Comparison of ENCODE assay signal across 9 cellular contexts in genomic region chr14:103593577-103593976, GRCh38. TPM values are rescaled to one million over a fixed set of nuclear protein-coding genes. Genes with fewer than 3 reads are reported as not detected.
DNase-seq lines count a peak whose midpoint lies in the region; ATAC-seq and TF ChIP-seq lines count a peak whose summit lies in the region.
"Had no signal": no experiment of that assay in that cellular context is flagged by ENCODE, and none has a peak within 500 bp of the region (broad histone marks: within the 10 kb centered on the region; RNA-seq: fewer than 3 reads in every experiment).

No MANE protein-coding gene starts in this region.

- no peaks in the 10 kb centered on the region for H3K9me3 Mint-ChIP-seq in activated CD4-positive, alpha-beta T cell treated with anti-CD3 and anti-CD28 coated beads for 36 hours (ENCODE audit: low read depth)
- no peaks in the 10 kb centered on the region for H3K9me3 Mint-ChIP-seq in WTC11
- no peaks in the 10 kb centered on the region for H3K9me3 Mint-ChIP-seq in stimulated activated effector memory CD8-positive, alpha-beta T cell treated with anti-CD3 and anti-CD28 coated beads, Interleukin-12 subunit alpha, Interleukin-12 subunit beta, amount 100 ng/mL, for 72 hours

- no peak for TF ChIP-seq CTCF in WTC11 (IDR thresholded peaks at IDR 0.05)

- intact Hi-C loops in activated CD4-positive, alpha-beta T cell treated with anti-CD3 and anti-CD28 coated beads for 36 hours (cut with DNase I, micrococcal nuclease), result no loop called here
- intact Hi-C loops in sciatic nerve (cut with DNase I), result no loop called here

- H3K36me3 Mint-ChIP-seq in activated CD4-positive, alpha-beta T cell treated with anti-CD3 and anti-CD28 coated beads for 36 hours (ENCODE audit: low read depth), result peaks cover 6% of the 10 kb centered on the region
- H3K36me3 Mint-ChIP-seq in WTC11, result peaks cover 10% of the 10 kb centered on the region
- H3K36me3 Mint-ChIP-seq in stimulated activated effector memory CD8-positive, alpha-beta T cell treated with anti-CD3 and anti-CD28 coated beads, Interleukin-12 subunit alpha, Interleukin-12 subunit beta, amount 100 ng/mL, for 72 hours, result peaks cover 24% of the 10 kb centered on the region

- H3K4me1 Mint-ChIP-seq in activated CD4-positive, alpha-beta T cell treated with anti-CD3 and anti-CD28 coated beads for 36 hours, result peaks cover 6% of the 10 kb centered on the region
- H3K4me1 Mint-ChIP-seq in WTC11, result peaks cover 14% of the 10 kb centered on the region
- H3K4me1 Mint-ChIP-seq in stimulated activated effector memory CD8-positive, alpha-beta T cell treated with anti-CD3 and anti-CD28 coated beads, Interleukin-12 subunit alpha, Interleukin-12 subunit beta, amount 100 ng/mL, for 72 hours, result no peaks in the 10 kb centered on the region

- peak; percentile 80 for ATAC-seq in activated CD4-positive, alpha-beta T cell treated with anti-CD3 and anti-CD28 coated beads for 36 hours
- ATAC-seq in HG02885 (IDR thresholded peaks at IDR 0.05; ENCODE audit: poor library complexity, unreplicated experiment) (peak; percentile 90), WTC11 (no peak), sciatic nerve (no peak)
- peak; percentile 54 for ATAC-seq in stimulated activated effector memory CD8-positive, alpha-beta T cell treated with anti-CD3 and anti-CD28 coated beads, Interleukin-12 subunit alpha, Interleukin-12 subunit beta, amount 100 ng/mL, for 72 hours
- ATAC-seq: A549 had no signal

- no peak overlapping the region for H3K4me3 Mint-ChIP-seq in activated CD4-positive, alpha-beta T cell treated with anti-CD3 and anti-CD28 coated beads for 36 hours
- no peak overlapping the region for H3K4me3 Mint-ChIP-seq in WTC11
- no peak overlapping the region for H3K4me3 Mint-ChIP-seq in stimulated activated effector memory CD8-positive, alpha-beta T cell treated with anti-CD3 and anti-CD28 coated beads, Interleukin-12 subunit alpha, Interleukin-12 subunit beta, amount 100 ng/mL, for 72 hours

- no peaks in the 10 kb centered on the region for H3K27me3 Mint-ChIP-seq in activated CD4-positive, alpha-beta T cell treated with anti-CD3 and anti-CD28 coated beads for 36 hours
- H3K27me3 Mint-ChIP-seq in WTC11 (ENCODE audit: low read depth), result no peaks in the 10 kb centered on the region

- CTCF ChIA-PET in activated CD4-positive, alpha-beta T cell treated with anti-CD3 and anti-CD28 coated beads for 36 hours (lab: Charles Lee), result no interaction called here
- CTCF ChIA-PET in WTC11 (lab: Charles Lee), result interaction anchor here (0.6 kb wide), 1 partner anchor 621 kb away, joined by 3 read pairs; no protein-coding TSS in a partner anchor

- DNase-seq in activated CD4-positive, alpha-beta T cell treated with anti-CD3 and anti-CD28 coated beads for 36 hours, result no peak
- DNase-seq in activated CD4-positive, alpha-beta T cell treated with anti-CD3 and anti-CD28 coated beads for 1 hour, result no peak
- DNase-seq in WTC11 (ENCODE audit: low spot score) (no peak), epidermal melanocyte (ENCODE audit: insufficient read length, low spot score) (no peak), NCI-H2029 (lab: John Stamatoyannopoulos, UW) (no peak), sciatic nerve (ENCODE audit: low spot score) (no peak)
- DNase-seq in stimulated activated effector memory CD8-positive, alpha-beta T cell treated with anti-CD3 and anti-CD28 coated beads, Interleukin-12 subunit alpha, Interleukin-12 subunit beta, amount 100 ng/mL, for 72 hours (ENCODE audit: low spot score in 2 of 2), result no peak

- no peak overlapping the region for H3K27ac Mint-ChIP-seq in activated CD4-positive, alpha-beta T cell treated with anti-CD3 and anti-CD28 coated beads for 36 hours
- peak overlapping the region; percentile 70 for H3K27ac Mint-ChIP-seq in WTC11
- H3K27ac Mint-ChIP-seq in stimulated activated effector memory CD8-positive, alpha-beta T cell treated with anti-CD3 and anti-CD28 coated beads, Interleukin-12 subunit alpha, Interleukin-12 subunit beta, amount 100 ng/mL, for 72 hours, result peak overlapping the region; percentile 60

- POLR2A ChIA-PET in activated CD4-positive, alpha-beta T cell treated with anti-CD3 and anti-CD28 coated beads for 36 hours (lab: Charles Lee), result interaction anchor here (0.6 kb wide), 1 partner anchor 1448 kb away, joined by 6 read pairs; no protein-coding TSS in a partner anchor
- POLR2A ChIA-PET in WTC11 (lab: Charles Lee), result interaction anchor here (0.6 kb wide), 2 partner anchors 78 to 1830 kb away, joined by 3 to 4 read pairs; no protein-coding TSS in a partner anchor

TF ChIP-seq in WTC11, 78 proteins besides CTCF, POLR2A, EP300 and RAD21:
- TF ChIP-seq RORB (CRISPR knock-in tag; IDR thresholded peaks at IDR 0.05), result no peak
- no peak for TF ChIP-seq SMAD4 (CRISPR knock-in tag; IDR thresholded peaks at IDR 0.05)
- TF ChIP-seq TEAD1 (CRISPR knock-in tag; IDR thresholded peaks at IDR 0.05), result no peak
- TF ChIP-seq KAT7 (CRISPR knock-in tag; IDR thresholded peaks at IDR 0.05; ENCODE audit: borderline replicate concordance), result no peak

RNA-seq across cellular contexts. Expression of gene COA8, which starts 30.8 kb away (rescaled TPM):
- total RNA-seq in activated CD4-positive, alpha-beta T cell treated with anti-CD3 and anti-CD28 coated beads for 36 hours, result 10 to 100 TPM; 39.6 to 41.7 TPM
- 34.7 to 36.7 TPM (median 36.4 TPM) in 3 replicates for total RNA-seq in WTC11 (2021)
- total RNA-seq in sciatic nerve, result 37.4 TPM

RNA-seq across cellular contexts. Expression of gene BAG5, which starts 31.1 kb away (rescaled TPM):
- total RNA-seq in activated CD4-positive, alpha-beta T cell treated with anti-CD3 and anti-CD28 coated beads for 36 hours, result 10 to 100 TPM; 24.2 to 25.1 TPM
- total RNA-seq in WTC11 (2021), result 23.9 to 29.2 TPM (median 24.8 TPM) in 3 replicates
- total RNA-seq in sciatic nerve, result 30.3 TPM

RNA-seq across cellular contexts. Expression of gene KLC1, which starts 35.4 kb away (rescaled TPM):
- 100 to 1,000 TPM in 1 of 2 experiments, 10 to 100 TPM in 1; 97.4 to 113 TPM for total RNA-seq in activated CD4-positive, alpha-beta T cell treated with anti-CD3 and anti-CD28 coated beads for 36 hours
- total RNA-seq in WTC11 (2021) (134 to 171 TPM (median 147 TPM) in 3 replicates), sciatic nerve (303 TPM)

Comparison
In these comparisons a context has a peak if more than half of its experiments do, and no peak if none do; other contexts are left out.
1. ATAC-seq: peak in activated CD4-positive, alpha-beta T cell treated with anti-CD3 and anti-CD28 coated beads for 36 hours (single experiment), HG02885 (single experiment) and stimulated activated effector memory CD8-positive, alpha-beta T cell treated with anti-CD3 and anti-CD28 coated beads, Interleukin-12 subunit alpha, Interleukin-12 subunit beta, amount 100 ng/mL, for 72 hours (single experiment); none in WTC11 (single experiment) and sciatic nerve (single experiment).